ENCODE assay signal across 8 cellular contexts in genomic region chr19:10929402-10929794, GRCh38. TPM values are rescaled to one million over a fixed set of nuclear protein-coding genes. Genes with fewer than 3 reads are reported as not detected.
A peak's percentile ranks its signal among the peaks of the same experiment; 100 is the strongest.
DNase-seq lines count a peak whose midpoint lies in the region; TF ChIP-seq lines count a peak whose summit lies in the region.

No MANE protein-coding gene starts in this region.

- no peaks in the 10 kb centered on the region for H3K9me3 ChIP-seq in BLaER1 treated with 17β-estradiol and CSF1 and Interleukin-3, amounts not matched to agents 10 nM and 100 nM (replicated peaks in 1 of 11)
- no peaks in the 10 kb centered on the region for H3K9me3 ChIP-seq in Karpas-422 (ENCODE audit: low read length)
- H3K9me3 ChIP-seq in effector memory CD4-positive, alpha-beta T cell (ENCODE audit: control insufficient read depth, low read length) = no peaks in the 10 kb centered on the region

- no peaks in the 10 kb centered on the region for H3K27me3 Mint-ChIP-seq in nephron (ENCODE audit: low read depth)

- no peaks in the 10 kb centered on the region for H3K9me3 Mint-ChIP-seq in nephron

- no peak for TF ChIP-seq CTCF in nephron (IDR thresholded peaks at IDR 0.05; ENCODE audit: unreplicated experiment in 3 of 3)

- H3K4me1 Mint-ChIP-seq in nephron = peaks cover 4% of the 10 kb centered on the region

- H3K4me2 ChIP-seq in BLaER1 treated with 17β-estradiol and CSF1 and Interleukin-3, amounts not matched to agents 10 nM and 100 nM = peak overlapping the region; percentile 91 to 100 (median 99)
- peak overlapping the region; percentile 99 for H3K4me2 ChIP-seq in Karpas-422 (ENCODE audit: low read depth, low read length, poor library complexity, severe bottlenecking)

- H3K4me1 ChIP-seq in BLaER1 treated with 17β-estradiol and CSF1 and Interleukin-3, amounts not matched to agents 10 nM and 100 nM = peaks cover 22 to 29% (median 25%) of the 10 kb centered on the region in 10 experiments
- peaks cover 22% of the 10 kb centered on the region for H3K4me1 ChIP-seq in Karpas-422 (ENCODE audit: low read length)
- H3K4me1 ChIP-seq in effector memory CD4-positive, alpha-beta T cell (ENCODE audit: control insufficient read depth, insufficient read depth, low read length, poor library complexity, severe bottlenecking) = peaks cover 15% of the 10 kb centered on the region

- peak overlapping the region; percentile 85 to 95 (median 91) for H3K9ac ChIP-seq in BLaER1 treated with 17β-estradiol and CSF1 and Interleukin-3, amounts not matched to agents 10 nM and 100 nM
- peak overlapping the region; percentile 95 for H3K9ac ChIP-seq in Karpas-422 (ENCODE audit: low read length)

- H3K36me3 Mint-ChIP-seq in nephron (ENCODE audit: low read depth) = peaks cover 16% of the 10 kb centered on the region

- peaks cover 23 to 62% (median 45%) of the 10 kb centered on the region in 11 experiments; a peak in 21 of 22 replicates for H4K20me1 ChIP-seq in BLaER1 treated with 17β-estradiol and CSF1 and Interleukin-3, amounts not matched to agents 10 nM and 100 nM
- peaks cover 9% of the 10 kb centered on the region; the same call in 1 of the 2 replicates for H4K20me1 ChIP-seq in Karpas-422 (ENCODE audit: insufficient read depth, low read depth, low read length)

- peak overlapping the region; percentile 80 to 100 (median 96) for H3K4me3 ChIP-seq in BLaER1 treated with 17β-estradiol and CSF1 and Interleukin-3, amounts not matched to agents 10 nM and 100 nM
- H3K4me3 ChIP-seq in Karpas-422 (ENCODE audit: low read length) = peak overlapping the region; percentile 99
- H3K4me3 ChIP-seq in effector memory CD4-positive, alpha-beta T cell (ENCODE audit: insufficient read depth, low read depth, low read length, poor library complexity, severe bottlenecking) = peak overlapping the region; percentile 69

- H3K27me3 ChIP-seq in BLaER1 treated with 17β-estradiol and CSF1 and Interleukin-3, amounts not matched to agents 10 nM and 100 nM = no peaks in the 10 kb centered on the region
- H3K27me3 ChIP-seq in Karpas-422 (ENCODE audit: low read length) = no peaks in the 10 kb centered on the region
- no peaks in the 10 kb centered on the region for H3K27me3 ChIP-seq in effector memory CD4-positive, alpha-beta T cell (replicated peaks; ENCODE audit: control insufficient read depth, insufficient read depth, low read length, poor library complexity, severe bottlenecking)

- DNase-seq in Karpas-422 (no peak), occipital lobe (lab: John Stamatoyannopoulos, UW) (no peak)
- DNase-seq in effector memory CD4-positive, alpha-beta T cell = no peak
- no peak for DNase-seq in stimulated activated CD4-positive, alpha-beta T cell treated with anti-CD3 and anti-CD28 coated beads, Interleukin-2, amount 100 ng/mL, for 24 hours
- DNase-seq in activated CD4-positive, alpha-beta T cell treated with anti-CD3 and anti-CD28 coated beads, Interleukin-2, amount 50 U/mL, for 4 hours = no peak
- no peak for DNase-seq in activated effector memory CD4-positive, alpha-beta T cell treated with Interleukin-2 at 50 U/mL for 16 hours

- peaks cover 29 to 55% (median 36%) of the 10 kb centered on the region in 11 experiments; a peak in 20 of 22 replicates for H3K36me3 ChIP-seq in BLaER1 treated with 17β-estradiol and CSF1 and Interleukin-3, amounts not matched to agents 10 nM and 100 nM
- peaks cover 5% of the 10 kb centered on the region; the same call in 1 of the 2 replicates for H3K36me3 ChIP-seq in Karpas-422 (ENCODE audit: insufficient read depth, low read length)
- peaks cover 8% of the 10 kb centered on the region for H3K36me3 ChIP-seq in effector memory CD4-positive, alpha-beta T cell (ENCODE audit: control insufficient read depth, insufficient read depth, low read length)

- peak overlapping the region in 1 of 3 experiments; percentile 59 for H3K27ac Mint-ChIP-seq in nephron

- H3K27ac ChIP-seq in BLaER1 treated with 17β-estradiol and CSF1 and Interleukin-3, amounts not matched to agents 10 nM and 100 nM = peak overlapping the region; percentile 70 to 88 (median 81); a peak in 21 of 22 replicates
- H3K27ac ChIP-seq in Karpas-422 (ENCODE audit: low read length) = no peak overlapping the region
- H3K27ac ChIP-seq in effector memory CD4-positive, alpha-beta T cell (ENCODE audit: insufficient read depth, low read length, poor library complexity, severe bottlenecking) = peak overlapping the region; percentile 75

- peak overlapping the region; percentile 84 to 96 (median 94) for H3K4me3 Mint-ChIP-seq in nephron

- no peak overlapping the region for H2AFZ ChIP-seq in Karpas-422 (ENCODE audit: low read length)

- no peaks in the 10 kb centered on the region for H3K9me2 ChIP-seq in Karpas-422 (replicated peaks; ENCODE audit: insufficient read depth, low read length)

- H3K79me2 ChIP-seq in Karpas-422 (ENCODE audit: low read length) = peaks cover 43% of the 10 kb centered on the region

RNA-seq across cellular contexts. Expression of gene TIMM29, which starts 0.8 kb away (rescaled TPM):
- total RNA-seq in Karpas-422 (2014; rRNA removed; shearing (Covaris generic); ENCODE audit: low replicate concordance) = 16.5 and 28.1 TPM in 2 replicates
- total RNA-seq in occipital lobe = 29.8 TPM

RNA-seq across cellular contexts. Expression of gene YIPF2, which starts 1.0 kb away (rescaled TPM):
- 26.8 and 45.6 TPM in 2 replicates for total RNA-seq in Karpas-422 (2014; rRNA removed; shearing (Covaris generic); ENCODE audit: low replicate concordance)
- total RNA-seq in occipital lobe = 32.4 TPM

RNA-seq across cellular contexts. Expression of gene SMARCA4, which starts 31.4 kb away (rescaled TPM):
- total RNA-seq in Karpas-422 (2014; rRNA removed; shearing (Covaris generic); ENCODE audit: low replicate concordance) = 103 and 118 TPM in 2 replicates
- total RNA-seq in occipital lobe = 84.4 TPM

RNA-seq across cellular contexts. Expression of gene CARM1, which starts 58.0 kb away (rescaled TPM):
- 32.7 and 38.2 TPM in 2 replicates for total RNA-seq in Karpas-422 (2014; rRNA removed; shearing (Covaris generic); ENCODE audit: low replicate concordance)
- total RNA-seq in occipital lobe = 22.3 TPM
